14 cellular contexts compared by ENCODE assay signal in genomic region chr16:85082553-85083050, GRCh38. TPM values are rescaled to one million over a fixed set of nuclear protein-coding genes. Genes with fewer than 3 reads are reported as not detected.
A peak's percentile ranks its signal among the peaks of the same experiment; 100 is the strongest.
DNase-seq lines count a peak whose midpoint lies in the region; FAIRE-seq and TF ChIP-seq lines count a peak whose summit lies in the region.
"Had no signal": no experiment of that assay in that cellular context is flagged by ENCODE, and none has a peak within 500 bp of the region (broad histone marks: within the 10 kb centered on the region; RNA-seq: fewer than 3 reads in every experiment).

No MANE protein-coding gene starts in this region.

- FAIRE-seq in keratinocyte (lab: Jason Lieb, UNC), result no peak
- FAIRE-seq: bronchial epithelial cell had no signal

- no peak overlapping the region for H3K27ac ChIP-seq in keratinocyte (ENCODE audit: control insufficient read depth, insufficient read depth, low read length)

- no peak overlapping the region for H3K4me3 ChIP-seq in keratinocyte (ENCODE audit: control insufficient read depth in 2 of 3, extremely low read depth in 1 of 3, insufficient read depth in 2 of 3, low read depth in 1 of 3, low read length in 3 of 3)

- TF ChIP-seq CTCF in keratinocyte (optimal IDR thresholded peaks at IDR 0.05 in 1 of 3, IDR thresholded peaks at IDR 0.05 in 1 of 3, conservative IDR thresholded peaks at IDR 0.05 in 1 of 3; ENCODE audit: extremely low read depth in 1 of 3, insufficient read depth in 2 of 3, low read length in 3 of 3), result no peak
- no peak for TF ChIP-seq CTCF in type B pancreatic cell (conservative IDR thresholded peaks at IDR 0.05)

- no peaks in the 10 kb centered on the region for H3K79me2 ChIP-seq in keratinocyte (ENCODE audit: control insufficient read depth, insufficient read depth, low read length)

- H3K4me3 Mint-ChIP-seq in activated T-cell treated with anti-CD3 and anti-CD28 coated beads, Interleukin-2, amount 50 U/mL, for 24 hours, result no peak overlapping the region
- H3K4me3 Mint-ChIP-seq in type B pancreatic cell, result peak overlapping the region; percentile 62

- no peak overlapping the region for H3K9ac ChIP-seq in keratinocyte (ENCODE audit: control insufficient read depth, extremely low read depth, insufficient read depth, low read length)

- in situ Hi-C loops in KBM-7 (cut with MboI; ENCODE audit: low pct_unique_long_range_greater_than_20kb, low sequenced_read_pairs), result no loop called here

- H3K27ac Mint-ChIP-seq in activated T-cell treated with anti-CD3 and anti-CD28 coated beads, Interleukin-2, amount 50 U/mL, for 24 hours, result peak overlapping the region; percentile 33
- H3K27ac Mint-ChIP-seq in type B pancreatic cell, result peak overlapping the region; percentile 55

- H3K9me3 ChIP-seq in keratinocyte (ENCODE audit: control insufficient read depth, low read depth, low read length), result no peaks in the 10 kb centered on the region

- peaks cover 17% of the 10 kb centered on the region for H3K27me3 ChIP-seq in keratinocyte (ENCODE audit: control insufficient read depth, extremely low read depth, insufficient read depth, low read length)

- no peaks in the 10 kb centered on the region for H3K27me3 Mint-ChIP-seq in activated T-cell treated with anti-CD3 and anti-CD28 coated beads, Interleukin-2, amount 50 U/mL, for 24 hours
- H3K27me3 Mint-ChIP-seq in type B pancreatic cell, result no peaks in the 10 kb centered on the region

- H3K4me1 ChIP-seq in keratinocyte (ENCODE audit: control insufficient read depth, extremely low read depth, insufficient read depth, low read length), result no peaks in the 10 kb centered on the region

- no peaks in the 10 kb centered on the region for H3K36me3 ChIP-seq in keratinocyte (ENCODE audit: control insufficient read depth in 2 of 2, extremely low read depth in 1 of 2, insufficient read depth in 2 of 2, low read length in 2 of 2)

- dilution Hi-C loops in keratinocyte (cut with MboI; ENCODE audit: extremely low pct_ligation_motif_present, low sequenced_read_pairs), result no loop called here

- H4K20me1 ChIP-seq in keratinocyte (ENCODE audit: control insufficient read depth, extremely low read depth, insufficient read depth, low read length), result no peaks in the 10 kb centered on the region

- DNase-seq in activated T-cell treated with anti-CD3 and anti-CD28 coated beads, Interleukin-2, amount 50 U/mL, for 24 hours, result no peak
- DNase-seq in activated T-cell treated with anti-CD3 and anti-CD28 coated beads for 4 hours (no peak), NCI-H69 (lab: John Stamatoyannopoulos, UW) (peak; percentile 49), keratinocyte (ENCODE audit: low read depth, low spot score) (no peak), type B pancreatic cell (ENCODE audit: extremely low spot score, unreplicated experiment) (no peak), KBM-7 (no peak), COR-L47 (lab: John Stamatoyannopoulos, UW) (no peak), HuH-7 (ENCODE audit: low spot score) (no peak)
- DNase-seq: GDM1, NCI-H2081 treated with DMSO at 0.1 percent for 48 hours had no signal

- H3K36me3 Mint-ChIP-seq in activated T-cell treated with anti-CD3 and anti-CD28 coated beads, Interleukin-2, amount 50 U/mL, for 24 hours (ENCODE audit: low read depth), result peaks cover 34% of the 10 kb centered on the region
- peaks cover 10% of the 10 kb centered on the region for H3K36me3 Mint-ChIP-seq in type B pancreatic cell

- no peaks in the 10 kb centered on the region for H3K9me1 ChIP-seq in keratinocyte (ENCODE audit: control insufficient read depth, extremely low read depth, insufficient read depth, low read length)

- peaks cover 21% of the 10 kb centered on the region for H3K4me1 Mint-ChIP-seq in activated T-cell treated with anti-CD3 and anti-CD28 coated beads, Interleukin-2, amount 50 U/mL, for 24 hours (ENCODE audit: low read depth)
- H3K4me1 Mint-ChIP-seq in type B pancreatic cell (ENCODE audit: unreplicated experiment), result peaks cover 43% of the 10 kb centered on the region

- H3K4me2 ChIP-seq in keratinocyte (ENCODE audit: control insufficient read depth, extremely low read depth, insufficient read depth, low read depth, low read length), result peak overlapping the region; percentile 22

- no peak overlapping the region for H2AFZ ChIP-seq in keratinocyte (ENCODE audit: control insufficient read depth, low read length)

- no peaks in the 10 kb centered on the region for H3K9me3 Mint-ChIP-seq in activated T-cell treated with anti-CD3 and anti-CD28 coated beads, Interleukin-2, amount 50 U/mL, for 24 hours
- no peaks in the 10 kb centered on the region for H3K9me3 Mint-ChIP-seq in type B pancreatic cell

RNA-seq across cellular contexts. Expression of gene CIBAR2, which starts 29.7 kb away (rescaled TPM):
- polyA plus RNA-seq in keratinocyte, result not detected in 3 replicates
- not detected for polyA plus RNA-seq in keratinocyte (2011; ENCODE audit: low read depth)
- not detected in 2 replicates for polyA plus RNA-seq in keratinocyte (2011; cell fraction: cytosol; rRNA removed)
- polyA plus RNA-seq in keratinocyte (2011; cell fraction: nucleus; rRNA removed), result not detected in 2 replicates
- polyA plus RNA-seq in keratinocyte (2012; ENCODE audit: low replicate concordance), result not detected in 2 replicates
- not detected in 3 replicates for polyA minus RNA-seq in keratinocyte
- polyA minus RNA-seq in keratinocyte (2011; cell fraction: cytosol; rRNA and poly(A)+ RNA removed), result not detected
- polyA minus RNA-seq in keratinocyte (2011; cell fraction: nucleus; rRNA and poly(A)+ RNA removed), result not detected in 2 replicates
- 1.3 and 4.9 TPM in 2 replicates for total RNA-seq in type B pancreatic cell (ENCODE audit: low replicate concordance)
- total RNA-seq: A673, bronchial epithelial cell, fibroblast of lung, ureter had no signal
- polyA plus RNA-seq: fibroblast of lung had no signal

RNA-seq across cellular contexts. Expression of gene KIAA0513, which starts 55.0 kb away (rescaled TPM):
- polyA plus RNA-seq in keratinocyte, result 2.6 to 3.6 TPM (median 3.3 TPM) in 3 replicates
- 19.8 TPM for polyA plus RNA-seq in keratinocyte (2011; ENCODE audit: low read depth)
- 1.7 and 1.9 TPM in 2 replicates for polyA plus RNA-seq in keratinocyte (2011; cell fraction: cytosol; rRNA removed)
- polyA plus RNA-seq in keratinocyte (2011; cell fraction: nucleus; rRNA removed), result 4.4 and 4.8 TPM in 2 replicates
- 3.4 and 8.9 TPM in 2 replicates for polyA plus RNA-seq in keratinocyte (2012; ENCODE audit: low replicate concordance)
- polyA minus RNA-seq in keratinocyte, result 4.6 to 8.8 TPM (median 8.7 TPM) in 3 replicates
- 1.9 TPM for polyA minus RNA-seq in keratinocyte (2011; cell fraction: cytosol; rRNA and poly(A)+ RNA removed)
- 3.7 and 6.8 TPM in 2 replicates for polyA minus RNA-seq in keratinocyte (2011; cell fraction: nucleus; rRNA and poly(A)+ RNA removed)
- total RNA-seq in type B pancreatic cell (ENCODE audit: low replicate concordance), result 12.9 and 30.4 TPM in 2 replicates
